Comparison of ENCODE assay signal across 1 cellular context in the genomic region with DNA sequence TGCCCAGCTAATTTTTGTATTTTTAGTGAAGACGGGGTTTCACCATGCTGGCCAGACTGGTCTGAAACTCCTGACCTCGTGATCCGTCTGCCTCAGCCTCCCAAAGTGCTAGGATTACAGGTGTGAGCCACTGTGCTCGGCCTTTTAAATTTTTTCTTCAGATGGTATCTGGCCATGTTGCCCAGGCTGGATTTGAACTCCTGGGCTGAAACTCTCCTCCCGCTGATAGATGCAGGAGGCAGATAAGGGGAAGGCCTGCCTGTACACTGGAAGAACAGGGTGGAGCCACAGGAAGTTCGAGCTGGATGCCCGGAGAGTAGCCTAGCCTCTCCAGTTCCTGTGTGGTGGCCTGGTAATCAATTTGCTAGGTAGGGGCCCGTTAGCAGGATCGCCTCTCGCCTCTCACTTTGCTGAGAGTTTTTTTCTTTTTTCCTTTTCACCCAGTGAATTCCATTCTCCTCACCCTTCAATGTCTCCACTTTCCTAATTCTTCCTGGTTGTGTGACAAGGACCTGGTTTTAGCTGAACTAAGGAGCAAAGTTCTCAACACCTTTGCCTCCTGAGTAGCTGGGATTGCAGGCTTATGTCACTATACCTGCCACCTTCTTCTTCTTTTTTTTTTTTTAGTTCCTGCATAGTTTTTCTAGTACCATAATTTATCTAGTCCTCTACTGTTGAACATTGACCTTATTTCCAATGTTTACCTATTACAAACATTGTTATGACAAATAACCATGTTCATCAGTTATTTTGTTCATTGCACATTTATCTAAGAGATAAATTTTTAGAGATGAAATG.
TF ChIP-seq lines count a peak whose summit lies in the region.

No MANE protein-coding gene starts in this region.

TF ChIP-seq in endothelial cell of umbilical vein, 7 proteins besides CTCF, POLR2A, EP300 and RAD21:
- TF ChIP-seq MYC (IDR thresholded peaks at IDR 0.05; ENCODE audit: low read depth, low read length) (no peak), GATA2 (IDR thresholded peaks at IDR 0.05; ENCODE audit: insufficient read depth, insufficient read length, low read depth, low read length) (peak; percentile 41)
